ENCODE assay signal across 23 cellular contexts in the genomic region with DNA sequence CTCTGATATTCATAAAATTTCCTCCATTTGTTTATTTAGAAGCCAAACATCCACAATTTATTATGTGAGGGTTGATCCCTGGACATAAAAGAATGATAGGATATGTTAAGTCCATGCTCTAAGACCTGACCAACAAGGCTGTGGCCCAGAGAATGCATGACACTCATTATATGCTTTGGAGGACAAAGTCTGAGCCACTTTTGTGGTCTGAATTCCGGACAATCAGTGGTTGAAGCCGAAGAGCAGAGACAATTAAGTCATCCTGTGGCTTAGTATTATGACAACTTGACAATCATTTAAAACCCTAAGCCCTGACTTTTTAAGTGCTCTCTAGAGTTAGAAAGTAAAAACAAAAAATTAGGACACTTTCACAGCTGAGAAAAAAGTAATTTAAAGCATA.
"Had no signal": no experiment of that assay in that cellular context is flagged by ENCODE, and none has a peak within 500 bp of the region (broad histone marks: within the 10 kb centered on the region; RNA-seq: fewer than 3 reads in every experiment).

No MANE protein-coding gene starts in this region.

- H3K27me3 ChIP-seq: body of pancreas, ovary, thyroid gland had no signal

- H3K9me3 ChIP-seq: body of pancreas, neutrophil, ovary, prostate gland, thyroid gland, upper lobe of right lung had no signal

- H3K36me3 ChIP-seq: cardiac muscle cell, neutrophil, ovary, prostate gland, thyroid gland, upper lobe of right lung had no signal

- DNase-seq: activated B cell treated with CpG ODN at 0.5 μM for 24 hours; activated CD4-positive, alpha-beta T cell treated with anti-CD3 and anti-CD28 coated beads for 36 hours; activated CD4-positive, alpha-beta T cell treated with anti-CD3 and anti-CD28 coated beads, Interleukin-2, amount 50 U/mL, for 4 hours; activated naive CD4-positive, alpha-beta T cell treated with anti-CD3 and anti-CD28 coated beads for 36 hours; activated naive CD8-positive, alpha-beta T cell treated with anti-CD3 and anti-CD28 coated beads, Interleukin-2, amount 10 ng/mL, durations not matched to agents 7 days and 5 days; activated T-cell treated with anti-CD3 and anti-CD28 coated beads, Interleukin-2, amount 50 U/mL, for 48 hours; amniotic stem cell; body of pancreas; effector CD4-positive, alpha-beta T cell; kidney; left ventricle myocardium superior; mammary epithelial cell; midbrain; ovary; right cardiac atrium; stimulated activated CD4-positive, alpha-beta T cell treated with anti-CD3 and anti-CD28 coated beads, Interleukin-1b, Interleukin-23, amount 100 ng/mL, for 48 hours; substantia nigra; T1000; thyroid gland; upper lobe of right lung had no signal

- H3K4me1 ChIP-seq: body of pancreas, prostate gland, thyroid gland, upper lobe of right lung had no signal

- H3K27ac ChIP-seq: body of pancreas, cardiac muscle cell, neutrophil, ovary, prostate gland, thyroid gland, upper lobe of right lung had no signal

- ATAC-seq: activated CD4-positive, alpha-beta T cell treated with anti-CD3 and anti-CD28 coated beads for 36 hours; body of pancreas; left ventricle myocardium superior; right cardiac atrium; upper lobe of right lung had no signal

- H3K4me3 ChIP-seq: body of pancreas, cardiac muscle cell, ovary, prostate gland, thyroid gland, upper lobe of right lung had no signal
